8 cellular contexts compared by ENCODE assay signal in genomic region chr5:181189962-181190710, GRCh38. TPM values are rescaled to one million over a fixed set of nuclear protein-coding genes. Genes with fewer than 3 reads are reported as not detected.
DNase-seq lines count a peak whose midpoint lies in the region; ATAC-seq, FAIRE-seq and TF ChIP-seq lines count a peak whose summit lies in the region.

No MANE protein-coding gene starts in this region.

- H3K4me1 ChIP-seq in keratinocyte (ENCODE audit: control insufficient read depth, extremely low read depth, insufficient read depth, low read length) = peaks cover 17% of the 10 kb centered on the region

- peak overlapping the region; percentile 60 for H3K9ac ChIP-seq in keratinocyte (ENCODE audit: control insufficient read depth, extremely low read depth, insufficient read depth, low read length)

- H3K27me3 Mint-ChIP-seq in activated naive CD4-positive, alpha-beta T cell treated with anti-CD3 and anti-CD28 coated beads, Interleukin-2, amount 10 ng/mL, durations not matched to agents 7 days and 5 days = peaks cover 27% of the 10 kb centered on the region

- CTCF ChIA-PET in activated naive CD4-positive, alpha-beta T cell treated with anti-CD3 and anti-CD28 coated beads, Interleukin-2, amount 10 ng/mL, durations not matched to agents 7 days and 5 days (lab: Charles Lee) = interaction anchor here (0.6 to 4.4 kb wide), 5 partner anchors 17 to 55 kb away, joined by 3 to 22 read pairs (median 3); no protein-coding TSS in a partner anchor

- FAIRE-seq in keratinocyte (lab: Jason Lieb, UNC) (no peak), RCC 7860 (lab: Jason Lieb, UNC) (no peak)

- peak overlapping the region; percentile 95 for H3K27ac Mint-ChIP-seq in activated naive CD4-positive, alpha-beta T cell treated with anti-CD3 and anti-CD28 coated beads, Interleukin-2, amount 10 ng/mL, durations not matched to agents 7 days and 5 days

- H4K20me1 ChIP-seq in keratinocyte (ENCODE audit: control insufficient read depth, extremely low read depth, insufficient read depth, low read length) = peaks cover 2% of the 10 kb centered on the region

- no peaks in the 10 kb centered on the region for H3K9me1 ChIP-seq in keratinocyte (ENCODE audit: control insufficient read depth, extremely low read depth, insufficient read depth, low read length)

- peak overlapping the region; percentile 86 for H3K4me3 Mint-ChIP-seq in activated naive CD4-positive, alpha-beta T cell treated with anti-CD3 and anti-CD28 coated beads, Interleukin-2, amount 10 ng/mL, durations not matched to agents 7 days and 5 days

- no peak for TF ChIP-seq CTCF in keratinocyte (optimal IDR thresholded peaks at IDR 0.05 in 1 of 3, IDR thresholded peaks at IDR 0.05 in 1 of 3, conservative IDR thresholded peaks at IDR 0.05 in 1 of 3; ENCODE audit: extremely low read depth in 1 of 3, insufficient read depth in 2 of 3, low read length in 3 of 3)

- no peak overlapping the region for H3K27ac ChIP-seq in keratinocyte (ENCODE audit: control insufficient read depth, insufficient read depth, low read length)

- H3K79me2 ChIP-seq in keratinocyte (ENCODE audit: control insufficient read depth, insufficient read depth, low read length) = peaks cover 2% of the 10 kb centered on the region

- H3K4me2 ChIP-seq in keratinocyte (ENCODE audit: control insufficient read depth, extremely low read depth, insufficient read depth, low read depth, low read length) = peak overlapping the region; percentile 100

- H3K9me3 Mint-ChIP-seq in activated naive CD4-positive, alpha-beta T cell treated with anti-CD3 and anti-CD28 coated beads, Interleukin-2, amount 10 ng/mL, durations not matched to agents 7 days and 5 days = no peaks in the 10 kb centered on the region

- H3K9me3 ChIP-seq in keratinocyte (ENCODE audit: control insufficient read depth, low read depth, low read length) = no peaks in the 10 kb centered on the region

- no peaks in the 10 kb centered on the region for H3K27me3 ChIP-seq in keratinocyte (ENCODE audit: control insufficient read depth, extremely low read depth, insufficient read depth, low read length)

- H3K4me3 ChIP-seq in keratinocyte (ENCODE audit: control insufficient read depth in 2 of 3, extremely low read depth in 1 of 3, insufficient read depth in 2 of 3, low read depth in 1 of 3, low read length in 3 of 3) = peak overlapping the region; percentile 54 to 87 (median 85)

- peaks cover 3 to 5% of the 10 kb centered on the region in 2 experiments for H3K36me3 ChIP-seq in keratinocyte (ENCODE audit: control insufficient read depth in 2 of 2, extremely low read depth in 1 of 2, insufficient read depth in 2 of 2, low read length in 2 of 2)

- DNase-seq in activated gamma-delta T cell treated with anti-CD3 and anti-CD28 coated beads, Interleukin-2, amount 50 U/mL, for 16 hours (ENCODE audit: low read depth) = peak; percentile 18
- no peak for DNase-seq in activated gamma-delta T cell (lab: John Stamatoyannopoulos, UW)
- DNase-seq in activated naive CD4-positive, alpha-beta T cell treated with anti-CD3 and anti-CD28 coated beads, Interleukin-2, amount 10 ng/mL, durations not matched to agents 7 days and 5 days = peak; percentile 46
- DNase-seq in keratinocyte (ENCODE audit: low read depth, low spot score) = no peak
- DNase-seq in stimulated activated naive CD8-positive, alpha-beta T cell treated with anti-CD3 and anti-CD28 coated beads, Interleukin-15, Interleukin-2, amounts not matched to agents 100 U/mL and 50 U/mL, for 24 hours = peak; percentile 48
- DNase-seq in RCC 7860 (ENCODE audit: low spot score) = no peak
- no peak for DNase-seq in kidney tubule cell (ENCODE audit: low spot score)

- H3K36me3 Mint-ChIP-seq in activated naive CD4-positive, alpha-beta T cell treated with anti-CD3 and anti-CD28 coated beads, Interleukin-2, amount 10 ng/mL, durations not matched to agents 7 days and 5 days = peaks cover 11% of the 10 kb centered on the region

- no peak for ATAC-seq in stimulated activated naive CD8-positive, alpha-beta T cell treated with anti-CD3 and anti-CD28 coated beads, Interleukin-15, Interleukin-2, amounts not matched to agents 100 U/mL and 50 U/mL, for 24 hours
- no peak for ATAC-seq in HG03378 (IDR thresholded peaks at IDR 0.05; ENCODE audit: unreplicated experiment)

- H3K4me1 Mint-ChIP-seq in activated naive CD4-positive, alpha-beta T cell treated with anti-CD3 and anti-CD28 coated beads, Interleukin-2, amount 10 ng/mL, durations not matched to agents 7 days and 5 days = peaks cover 42% of the 10 kb centered on the region

- dilution Hi-C loops in keratinocyte (cut with MboI; ENCODE audit: extremely low pct_ligation_motif_present, low sequenced_read_pairs) = no loop called here

- peak overlapping the region; percentile 68 for H2AFZ ChIP-seq in keratinocyte (ENCODE audit: control insufficient read depth, low read length)

RNA-seq across cellular contexts. Expression of gene TRIM7, which starts 14.9 kb away (rescaled TPM):
- polyA plus RNA-seq in keratinocyte = 21.7 to 27.6 TPM (median 22.4 TPM) in 3 replicates
- 8.8 TPM for polyA plus RNA-seq in keratinocyte (2011; ENCODE audit: low read depth)
- 20.1 and 22.0 TPM in 2 replicates for polyA plus RNA-seq in keratinocyte (2011; cell fraction: cytosol; rRNA removed)
- polyA plus RNA-seq in keratinocyte (2011; cell fraction: nucleus; rRNA removed) = 28.5 and 29.7 TPM in 2 replicates
- 16.7 and 25.6 TPM in 2 replicates for polyA plus RNA-seq in keratinocyte (2012; ENCODE audit: low replicate concordance)
- 7.2 to 10.6 TPM (median 8.1 TPM) in 3 replicates for polyA minus RNA-seq in keratinocyte
- 15.7 TPM for polyA minus RNA-seq in keratinocyte (2011; cell fraction: cytosol; rRNA and poly(A)+ RNA removed)
- polyA minus RNA-seq in keratinocyte (2011; cell fraction: nucleus; rRNA and poly(A)+ RNA removed) = 7.7 and 9.9 TPM in 2 replicates

RNA-seq across cellular contexts. Expression of gene TRIM41, which starts 32.9 kb away (rescaled TPM):
- 11.8 to 14.1 TPM (median 13.4 TPM) in 3 replicates for polyA plus RNA-seq in keratinocyte
- 6.8 TPM for polyA plus RNA-seq in keratinocyte (2011; ENCODE audit: low read depth)
- 9.2 and 12.8 TPM in 2 replicates for polyA plus RNA-seq in keratinocyte (2011; cell fraction: cytosol; rRNA removed)
- 40.3 and 44.3 TPM in 2 replicates for polyA plus RNA-seq in keratinocyte (2011; cell fraction: nucleus; rRNA removed)
- polyA plus RNA-seq in keratinocyte (2012; ENCODE audit: low replicate concordance) = 12.2 and 19.8 TPM in 2 replicates
- 5.2 to 10.3 TPM (median 5.3 TPM) in 3 replicates for polyA minus RNA-seq in keratinocyte
- polyA minus RNA-seq in keratinocyte (2011; cell fraction: cytosol; rRNA and poly(A)+ RNA removed) = 12.5 TPM
- polyA minus RNA-seq in keratinocyte (2011; cell fraction: nucleus; rRNA and poly(A)+ RNA removed) = 11.0 and 11.1 TPM in 2 replicates

RNA-seq across cellular contexts. Expression of gene OR2V2, which starts 42.8 kb away (rescaled TPM):
- not detected in 3 replicates for polyA plus RNA-seq in keratinocyte
- polyA plus RNA-seq in keratinocyte (2011; ENCODE audit: low read depth) = not detected
- not detected in 2 replicates for polyA plus RNA-seq in keratinocyte (2011; cell fraction: cytosol; rRNA removed)
- not detected in 2 replicates for polyA plus RNA-seq in keratinocyte (2011; cell fraction: nucleus; rRNA removed)
- not detected in 2 replicates for polyA plus RNA-seq in keratinocyte (2012; ENCODE audit: low replicate concordance)
- polyA minus RNA-seq in keratinocyte = not detected in 3 replicates
- not detected for polyA minus RNA-seq in keratinocyte (2011; cell fraction: cytosol; rRNA and poly(A)+ RNA removed)
- not detected in 2 replicates for polyA minus RNA-seq in keratinocyte (2011; cell fraction: nucleus; rRNA and poly(A)+ RNA removed)

RNA-seq across cellular contexts. Expression of gene RACK1, which starts 53.6 kb away (rescaled TPM):
- polyA plus RNA-seq in keratinocyte = 3,291 to 4,197 TPM (median 3,883 TPM) in 3 replicates
- polyA plus RNA-seq in keratinocyte (2011; ENCODE audit: low read depth) = 6,866 TPM
- 3,208 and 4,094 TPM in 2 replicates for polyA plus RNA-seq in keratinocyte (2011; cell fraction: cytosol; rRNA removed)
- polyA plus RNA-seq in keratinocyte (2011; cell fraction: nucleus; rRNA removed) = 1,292 and 1,405 TPM in 2 replicates
- 2,997 and 3,266 TPM in 2 replicates for polyA plus RNA-seq in keratinocyte (2012; ENCODE audit: low replicate concordance)
- 6,396 to 10,268 TPM (median 9,173 TPM) in 3 replicates for polyA minus RNA-seq in keratinocyte
- polyA minus RNA-seq in keratinocyte (2011; cell fraction: cytosol; rRNA and poly(A)+ RNA removed) = 5,229 TPM
- polyA minus RNA-seq in keratinocyte (2011; cell fraction: nucleus; rRNA and poly(A)+ RNA removed) = 1,104 and 1,134 TPM in 2 replicates

RNA-seq across cellular contexts. Expression of gene OR2V1, which starts 59.2 kb away (rescaled TPM):
- polyA plus RNA-seq in keratinocyte = not detected in 3 replicates
- not detected for polyA plus RNA-seq in keratinocyte (2011; ENCODE audit: low read depth)
- polyA plus RNA-seq in keratinocyte (2011; cell fraction: cytosol; rRNA removed) = not detected in 2 replicates
- not detected in 2 replicates for polyA plus RNA-seq in keratinocyte (2011; cell fraction: nucleus; rRNA removed)
- polyA plus RNA-seq in keratinocyte (2012; ENCODE audit: low replicate concordance) = not detected in 2 replicates
- not detected in 3 replicates for polyA minus RNA-seq in keratinocyte
- polyA minus RNA-seq in keratinocyte (2011; cell fraction: cytosol; rRNA and poly(A)+ RNA removed) = not detected
- polyA minus RNA-seq in keratinocyte (2011; cell fraction: nucleus; rRNA and poly(A)+ RNA removed) = not detected in 2 replicates

Comparison
In these comparisons a context has a peak if more than half of its experiments do, and no peak if none do; other contexts are left out.
1. DNase-seq: peak in activated gamma-delta T cell treated with anti-CD3 and anti-CD28 coated beads, Interleukin-2, amount 50 U/mL, for 16 hours (single experiment), activated naive CD4-positive, alpha-beta T cell treated with anti-CD3 and anti-CD28 coated beads, Interleukin-2, amount 10 ng/mL, durations not matched to agents 7 days and 5 days (single experiment) and stimulated activated naive CD8-positive, alpha-beta T cell treated with anti-CD3 and anti-CD28 coated beads, Interleukin-15, Interleukin-2, amounts not matched to agents 100 U/mL and 50 U/mL, for 24 hours (single experiment); none in activated gamma-delta T cell (single experiment), keratinocyte (single experiment), RCC 7860 (single experiment) and kidney tubule cell (single experiment).